Comparison of ENCODE assay signal across 8 cellular contexts in genomic region chr17:3794890-3795757, GRCh38. TPM values are rescaled to one million over a fixed set of nuclear protein-coding genes. Genes with fewer than 3 reads are reported as not detected.
DNase-seq lines count a peak whose midpoint lies in the region; ATAC-seq, FAIRE-seq and TF ChIP-seq lines count a peak whose summit lies in the region.

No MANE protein-coding gene starts in this region.

- POLR2A ChIA-PET in activated CD4-positive, alpha-beta T cell treated with anti-CD3 and anti-CD28 coated beads, Interleukin-2, amount 10 ng/mL, durations not matched to agents 7 days and 5 days (lab: Charles Lee), result no interaction called here

- H3K4me1 Mint-ChIP-seq in activated CD4-positive, alpha-beta T cell treated with anti-CD3 and anti-CD28 coated beads, Interleukin-2, amount 10 ng/mL, durations not matched to agents 7 days and 5 days, result peaks cover 42% of the 10 kb centered on the region
- peaks cover 57 to 58% of the 10 kb centered on the region in 2 donors for H3K4me1 Mint-ChIP-seq in immature natural killer cell
- peaks cover 65% of the 10 kb centered on the region for H3K4me1 Mint-ChIP-seq in stimulated activated memory B cell treated with anti-CD40 and anti-IgM and Interleukin-4, amounts not matched to agents 10 μg/mL and 1 μg/mL and 100 μg/mL, for 72 hours

- H3K4me3 Mint-ChIP-seq in activated CD4-positive, alpha-beta T cell treated with anti-CD3 and anti-CD28 coated beads, Interleukin-2, amount 10 ng/mL, durations not matched to agents 7 days and 5 days, result no peak overlapping the region
- peak overlapping the region; percentile 68 to 90 (median 77) for H3K4me3 Mint-ChIP-seq in immature natural killer cell
- peak overlapping the region; percentile 33 for H3K4me3 Mint-ChIP-seq in stimulated activated memory B cell treated with anti-CD40 and anti-IgM and Interleukin-4, amounts not matched to agents 10 μg/mL and 1 μg/mL and 100 μg/mL, for 72 hours

- TF ChIP-seq POLR2A in GM12891 (IDR thresholded peaks at IDR 0.05; ENCODE audit: low read depth, low read length), result no peak

- ATAC-seq in stimulated activated memory B cell treated with anti-CD40 and anti-IgM and Interleukin-4, amounts not matched to agents 10 μg/mL and 1 μg/mL and 100 μg/mL, for 72 hours, result peak; percentile 47
- ATAC-seq in HG03520 (IDR thresholded peaks at IDR 0.05; ENCODE audit: unreplicated experiment) (no peak), HG02642 (IDR thresholded peaks at IDR 0.05; ENCODE audit: poor library complexity, unreplicated experiment) (no peak)

- H3K27ac Mint-ChIP-seq in activated CD4-positive, alpha-beta T cell treated with anti-CD3 and anti-CD28 coated beads, Interleukin-2, amount 10 ng/mL, durations not matched to agents 7 days and 5 days, result no peak overlapping the region
- H3K27ac Mint-ChIP-seq in immature natural killer cell, result peak overlapping the region; percentile 95 to 100 (median 98)
- peak overlapping the region; percentile 99 for H3K27ac Mint-ChIP-seq in stimulated activated memory B cell treated with anti-CD40 and anti-IgM and Interleukin-4, amounts not matched to agents 10 μg/mL and 1 μg/mL and 100 μg/mL, for 72 hours

- no peaks in the 10 kb centered on the region for H3K27me3 Mint-ChIP-seq in activated CD4-positive, alpha-beta T cell treated with anti-CD3 and anti-CD28 coated beads, Interleukin-2, amount 10 ng/mL, durations not matched to agents 7 days and 5 days
- H3K27me3 Mint-ChIP-seq in immature natural killer cell (ENCODE audit: low read depth in 3 of 3), result peaks cover 26 to 32% (median 28%) of the 10 kb centered on the region in 3 donors
- H3K27me3 Mint-ChIP-seq in stimulated activated memory B cell treated with anti-CD40 and anti-IgM and Interleukin-4, amounts not matched to agents 10 μg/mL and 1 μg/mL and 100 μg/mL, for 72 hours, result no peaks in the 10 kb centered on the region

- FAIRE-seq in GM12891 (lab: Jason Lieb, UNC), result no peak

- DNase-seq in activated CD4-positive, alpha-beta T cell treated with anti-CD3 and anti-CD28 coated beads for 4 hours, result peak; percentile 41 to 44
- DNase-seq in activated CD4-positive, alpha-beta T cell treated with anti-CD3 and anti-CD28 coated beads, Interleukin-2, amount 10 ng/mL, durations not matched to agents 7 days and 5 days, result no peak
- DNase-seq in activated CD8-positive, alpha-beta memory T cell treated with anti-CD3 and anti-CD28 coated beads, Interleukin-2, amount 50 U/mL, for 48 hours, result peak; percentile 83
- peak; percentile 89 to 93 (median 91) for DNase-seq in immature natural killer cell
- DNase-seq in GM12891 (ENCODE audit: insufficient read length, low spot score), result no peak

- H3K9me3 Mint-ChIP-seq in activated CD4-positive, alpha-beta T cell treated with anti-CD3 and anti-CD28 coated beads, Interleukin-2, amount 10 ng/mL, durations not matched to agents 7 days and 5 days, result no peaks in the 10 kb centered on the region
- H3K9me3 Mint-ChIP-seq in immature natural killer cell, result peaks cover 0 to 2% (median 0%) of the 10 kb centered on the region in 6 donors
- H3K9me3 Mint-ChIP-seq in stimulated activated memory B cell treated with anti-CD40 and anti-IgM and Interleukin-4, amounts not matched to agents 10 μg/mL and 1 μg/mL and 100 μg/mL, for 72 hours, result no peaks in the 10 kb centered on the region

- no peaks in the 10 kb centered on the region for H3K36me3 Mint-ChIP-seq in activated CD4-positive, alpha-beta T cell treated with anti-CD3 and anti-CD28 coated beads, Interleukin-2, amount 10 ng/mL, durations not matched to agents 7 days and 5 days (ENCODE audit: low read depth)
- H3K36me3 Mint-ChIP-seq in immature natural killer cell, result no peaks in the 10 kb centered on the region
- peaks cover 11% of the 10 kb centered on the region for H3K36me3 Mint-ChIP-seq in stimulated activated memory B cell treated with anti-CD40 and anti-IgM and Interleukin-4, amounts not matched to agents 10 μg/mL and 1 μg/mL and 100 μg/mL, for 72 hours

- CTCF ChIA-PET in activated CD4-positive, alpha-beta T cell treated with anti-CD3 and anti-CD28 coated beads, Interleukin-2, amount 10 ng/mL, durations not matched to agents 7 days and 5 days (lab: Charles Lee), result interaction anchor here (0.6 to 2.7 kb wide), 5 partner anchors 15 to 65 kb away, joined by 3 to 10 read pairs (median 5); partner anchors contain the start of gene NCBP3

TF ChIP-seq in GM12891, 5 proteins besides CTCF, POLR2A, EP300 and RAD21:
- TF ChIP-seq PAX5 (IDR thresholded peaks at IDR 0.05; ENCODE audit: insufficient read depth, low read length, severe bottlenecking), result no peak
- TF ChIP-seq TAF1 (IDR thresholded peaks at IDR 0.05; ENCODE audit: low read depth, low read length), result no peak
- no peak for TF ChIP-seq SPI1 (IDR thresholded peaks at IDR 0.05; ENCODE audit: low read depth, low read length)
- no peak for TF ChIP-seq POLR2AphosphoS5 (IDR thresholded peaks at IDR 0.05; ENCODE audit: low read depth, low read length)
- TF ChIP-seq POU2F2 (IDR thresholded peaks at IDR 0.05; ENCODE audit: low read depth, low read length), result no peak

RNA-seq across cellular contexts. Expression of gene ITGAE, which starts 5.9 kb away (rescaled TPM):
- 10 to 100 TPM; 18.3 to 20.9 TPM for total RNA-seq in activated CD4-positive, alpha-beta T cell treated with anti-CD3 and anti-CD28 coated beads, Interleukin-2, amount 10 ng/mL, durations not matched to agents 7 days and 5 days
- polyA plus RNA-seq in immature natural killer cell, result 10 to 100 TPM; 68.2 to 81.9 (median 81.8) TPM
- polyA plus RNA-seq in GM12891 (2012; ENCODE audit: low read depth, missing spikeins), result 15.8 TPM

RNA-seq across cellular contexts. Expression of gene NCBP3, which starts 50.9 kb away (rescaled TPM):
- 10 to 100 TPM; 43.6 to 43.7 TPM for total RNA-seq in activated CD4-positive, alpha-beta T cell treated with anti-CD3 and anti-CD28 coated beads, Interleukin-2, amount 10 ng/mL, durations not matched to agents 7 days and 5 days
- 10 to 100 TPM in 2 of 3 donors, 1 to 10 TPM in 1; 5.7 to 18.3 (median 11.5) TPM for polyA plus RNA-seq in immature natural killer cell
- polyA plus RNA-seq in GM12891 (2012; ENCODE audit: low read depth, missing spikeins), result 14.4 TPM

Comparison
In these comparisons a context has a peak if more than half of its experiments do, and no peak if none do; other contexts are left out.
1. DNase-seq: peak in activated CD4-positive, alpha-beta T cell treated with anti-CD3 and anti-CD28 coated beads for 4 hours (2 of 2), activated CD8-positive, alpha-beta memory T cell treated with anti-CD3 and anti-CD28 coated beads, Interleukin-2, amount 50 U/mL, for 48 hours (single experiment) and immature natural killer cell (3 of 3); none in activated CD4-positive, alpha-beta T cell treated with anti-CD3 and anti-CD28 coated beads, Interleukin-2, amount 10 ng/mL, durations not matched to agents 7 days and 5 days (single experiment) and GM12891 (single experiment).